ENCODE assay signal across 8 cellular contexts in the genomic region with DNA sequence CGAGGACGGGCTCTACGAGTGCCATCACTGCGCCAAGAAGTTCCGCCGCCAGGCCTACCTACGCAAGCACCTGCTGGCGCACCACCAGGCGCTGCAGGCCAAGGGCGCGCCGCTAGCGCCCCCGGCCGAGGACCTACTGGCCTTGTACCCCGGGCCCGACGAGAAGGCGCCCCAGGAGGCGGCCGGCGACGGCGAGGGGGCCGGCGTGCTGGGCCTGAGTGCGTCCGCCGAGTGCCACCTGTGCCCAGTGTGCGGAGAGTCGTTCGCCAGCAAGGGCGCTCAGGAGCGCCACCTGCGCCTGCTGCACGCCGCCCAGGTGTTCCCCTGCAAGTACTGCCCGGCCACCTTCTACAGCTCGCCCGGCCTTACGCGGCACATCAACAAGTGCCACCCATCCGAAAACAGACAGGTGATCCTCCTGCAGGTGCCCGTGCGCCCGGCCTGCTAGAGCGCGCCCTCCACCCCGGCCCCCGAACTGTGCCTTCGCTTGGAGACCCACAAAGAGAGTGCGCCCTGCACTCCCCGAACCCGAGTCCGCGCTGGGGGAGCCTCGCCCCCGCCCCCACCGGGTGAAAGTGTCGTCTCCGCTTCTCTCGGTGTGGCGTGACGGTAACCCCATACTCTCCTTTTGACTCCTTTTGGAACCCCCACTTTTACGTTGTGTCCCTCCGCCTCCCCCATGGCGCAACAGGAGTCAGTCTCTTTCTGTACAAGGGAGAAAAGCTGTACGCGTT. TPM values are rescaled to one million over a fixed set of nuclear protein-coding genes. Genes with fewer than 3 reads are reported as not detected.
DNase-seq lines count a peak whose midpoint lies in the region; ATAC-seq and TF ChIP-seq lines count a peak whose summit lies in the region.

No MANE protein-coding gene starts in this region.

- no peak overlapping the region for H3K4ac ChIP-seq in mesenchymal stem cell (ENCODE audit: low read depth in 1 of 2, low read length in 2 of 2)

- H2AFZ ChIP-seq in mesenchymal stem cell (ENCODE audit: low read depth, low read length): no peak overlapping the region

- no peak overlapping the region for H2AK5ac ChIP-seq in mesenchymal stem cell (ENCODE audit: low read length, severe bottlenecking)

- no peak overlapping the region for H4K8ac ChIP-seq in mesenchymal stem cell (ENCODE audit: low read length)

- no peak overlapping the region for H3K9ac ChIP-seq in mesenchymal stem cell (ENCODE audit: low read length)

- no peak overlapping the region for H3K4me3 ChIP-seq in mesenchymal stem cell (ENCODE audit: insufficient read depth in 1 of 2, low read depth in 1 of 2, low read length in 2 of 2)
- H3K4me3 ChIP-seq in effector memory CD4-positive, alpha-beta T cell (ENCODE audit: insufficient read depth, low read depth, low read length, poor library complexity, severe bottlenecking): no peak overlapping the region

- no peak overlapping the region for H2BK5ac ChIP-seq in mesenchymal stem cell (ENCODE audit: low read depth, low read length, poor library complexity, severe bottlenecking)

- 2% methylated on average over 59 of the region's 69 CpGs for WGBS in mesenchymal stem cell

- H3K27ac ChIP-seq in mesenchymal stem cell (ENCODE audit: low read length, poor library complexity, severe bottlenecking): no peak overlapping the region
- no peak overlapping the region for H3K27ac ChIP-seq in effector memory CD4-positive, alpha-beta T cell (ENCODE audit: insufficient read depth, low read length, poor library complexity, severe bottlenecking)

- H3K23ac ChIP-seq in mesenchymal stem cell (ENCODE audit: low read length in 2 of 2): no peak overlapping the region

- peaks cover 33% of the 10 kb centered on the region for H3K4me1 ChIP-seq in mesenchymal stem cell (ENCODE audit: control insufficient read depth, insufficient read depth, low read depth, low read length)
- H3K4me1 ChIP-seq in effector memory CD4-positive, alpha-beta T cell (ENCODE audit: control insufficient read depth, insufficient read depth, low read length, poor library complexity, severe bottlenecking): peaks cover 7% of the 10 kb centered on the region

- H3K36me3 Mint-ChIP-seq in activated naive CD8-positive, alpha-beta T cell treated with anti-CD3 and anti-CD28 coated beads for 36 hours: no peaks in the 10 kb centered on the region

- H3K27me3 Mint-ChIP-seq in activated naive CD8-positive, alpha-beta T cell treated with anti-CD3 and anti-CD28 coated beads for 36 hours: peaks cover 81% of the 10 kb centered on the region

- no peak overlapping the region for H2BK120ac ChIP-seq in mesenchymal stem cell (ENCODE audit: low read depth, low read length)

- no peak for TF ChIP-seq EP300 in Ishikawa (IDR thresholded peaks at IDR 0.05; ENCODE audit: borderline replicate concordance)

- no peak overlapping the region for H3K18ac ChIP-seq in mesenchymal stem cell (ENCODE audit: low read depth in 1 of 2, low read length in 2 of 2)

- peak overlapping the region; percentile 56 for H3K4me2 ChIP-seq in mesenchymal stem cell (ENCODE audit: low read length, poor library complexity, severe bottlenecking)

- no peaks in the 10 kb centered on the region for H3K36me3 ChIP-seq in mesenchymal stem cell (ENCODE audit: control insufficient read depth in 1 of 2, insufficient read depth in 2 of 2, low read depth in 1 of 2, low read length in 2 of 2)
- no peaks in the 10 kb centered on the region for H3K36me3 ChIP-seq in effector memory CD4-positive, alpha-beta T cell (ENCODE audit: control insufficient read depth, insufficient read depth, low read length)

- no peak overlapping the region for H3K27ac Mint-ChIP-seq in activated naive CD8-positive, alpha-beta T cell treated with anti-CD3 and anti-CD28 coated beads for 36 hours

- H3K27me3 ChIP-seq in mesenchymal stem cell (ENCODE audit: control insufficient read depth in 1 of 2, insufficient read depth in 1 of 2, low read length in 2 of 2): peaks cover 81 to 87% of the 10 kb centered on the region in 2 experiments
- H3K27me3 ChIP-seq in effector memory CD4-positive, alpha-beta T cell (replicated peaks; ENCODE audit: control insufficient read depth, insufficient read depth, low read length, poor library complexity, severe bottlenecking): peaks cover 18% of the 10 kb centered on the region

- TF ChIP-seq RAD21 in Ishikawa (IDR thresholded peaks at IDR 0.05; ENCODE audit: low read depth): no peak

- no peaks in the 10 kb centered on the region for H3K9me3 Mint-ChIP-seq in activated naive CD8-positive, alpha-beta T cell treated with anti-CD3 and anti-CD28 coated beads for 36 hours

- peak overlapping the region; percentile 46 for H3K4me3 Mint-ChIP-seq in activated naive CD8-positive, alpha-beta T cell treated with anti-CD3 and anti-CD28 coated beads for 36 hours

- H2BK12ac ChIP-seq in mesenchymal stem cell (ENCODE audit: low read length in 2 of 2): no peak overlapping the region

- no peak overlapping the region for H3K14ac ChIP-seq in mesenchymal stem cell (ENCODE audit: low read length in 2 of 2)

- DNase-seq in DMS153 (lab: John Stamatoyannopoulos, UW) (peak; percentile 54), mesenchymal stem cell (no peak), hippocampal formation (lab: John Stamatoyannopoulos, UW) (no peak)
- peak; percentile 26 for DNase-seq in activated naive CD8-positive, alpha-beta T cell treated with anti-CD3 and anti-CD28 coated beads for 36 hours
- no peak for DNase-seq in effector memory CD4-positive, alpha-beta T cell

- no peaks in the 10 kb centered on the region for H3K9me3 ChIP-seq in mesenchymal stem cell (ENCODE audit: control insufficient read depth, low read length)
- no peaks in the 10 kb centered on the region for H3K9me3 ChIP-seq in effector memory CD4-positive, alpha-beta T cell (ENCODE audit: control insufficient read depth, low read length)

- H4K91ac ChIP-seq in mesenchymal stem cell (ENCODE audit: low read length): no peak overlapping the region

- no peak for ATAC-seq in HG03280 (IDR thresholded peaks at IDR 0.05; ENCODE audit: unreplicated experiment)
- ATAC-seq in GM18873 (IDR thresholded peaks at IDR 0.05; ENCODE audit: low FRiP score, unreplicated experiment): no peak

- no peaks in the 10 kb centered on the region for H3K79me1 ChIP-seq in mesenchymal stem cell (replicated peaks; ENCODE audit: low read length, poor library complexity, severe bottlenecking)

- H2BK15ac ChIP-seq in mesenchymal stem cell (ENCODE audit: low read depth, poor library complexity, severe bottlenecking): no peak overlapping the region

- H3K4me1 Mint-ChIP-seq in activated naive CD8-positive, alpha-beta T cell treated with anti-CD3 and anti-CD28 coated beads for 36 hours: peaks cover 11% of the 10 kb centered on the region

TF ChIP-seq in Ishikawa, 13 proteins besides CTCF, POLR2A, EP300 and RAD21:
- TF ChIP-seq USF1 (IDR thresholded peaks at IDR 0.05) (no peak), TCF12 (IDR thresholded peaks at IDR 0.05; ENCODE audit: low read depth) (peak; percentile 19; the same call in 1 of the 2 replicates), YY1 (IDR thresholded peaks at IDR 0.05; ENCODE audit: low read depth) (no peak), NFIC (IDR thresholded peaks at IDR 0.05) (no peak), EGR1 (IDR thresholded peaks at IDR 0.05) (no peak), CEBPB (IDR thresholded peaks at IDR 0.05) (no peak), CREB1 (IDR thresholded peaks at IDR 0.05; ENCODE audit: low read depth) (no peak), FOXM1 (IDR thresholded peaks at IDR 0.05; ENCODE audit: borderline replicate concordance, low read depth) (no peak), TEAD4 (IDR thresholded peaks at IDR 0.05) (no peak), ZBTB7A (IDR thresholded peaks at IDR 0.05; ENCODE audit: low read depth) (no peak), TAF1 (IDR thresholded peaks at IDR 0.05; ENCODE audit: low read depth) (no peak)
- TF ChIP-seq, protein P1, sequence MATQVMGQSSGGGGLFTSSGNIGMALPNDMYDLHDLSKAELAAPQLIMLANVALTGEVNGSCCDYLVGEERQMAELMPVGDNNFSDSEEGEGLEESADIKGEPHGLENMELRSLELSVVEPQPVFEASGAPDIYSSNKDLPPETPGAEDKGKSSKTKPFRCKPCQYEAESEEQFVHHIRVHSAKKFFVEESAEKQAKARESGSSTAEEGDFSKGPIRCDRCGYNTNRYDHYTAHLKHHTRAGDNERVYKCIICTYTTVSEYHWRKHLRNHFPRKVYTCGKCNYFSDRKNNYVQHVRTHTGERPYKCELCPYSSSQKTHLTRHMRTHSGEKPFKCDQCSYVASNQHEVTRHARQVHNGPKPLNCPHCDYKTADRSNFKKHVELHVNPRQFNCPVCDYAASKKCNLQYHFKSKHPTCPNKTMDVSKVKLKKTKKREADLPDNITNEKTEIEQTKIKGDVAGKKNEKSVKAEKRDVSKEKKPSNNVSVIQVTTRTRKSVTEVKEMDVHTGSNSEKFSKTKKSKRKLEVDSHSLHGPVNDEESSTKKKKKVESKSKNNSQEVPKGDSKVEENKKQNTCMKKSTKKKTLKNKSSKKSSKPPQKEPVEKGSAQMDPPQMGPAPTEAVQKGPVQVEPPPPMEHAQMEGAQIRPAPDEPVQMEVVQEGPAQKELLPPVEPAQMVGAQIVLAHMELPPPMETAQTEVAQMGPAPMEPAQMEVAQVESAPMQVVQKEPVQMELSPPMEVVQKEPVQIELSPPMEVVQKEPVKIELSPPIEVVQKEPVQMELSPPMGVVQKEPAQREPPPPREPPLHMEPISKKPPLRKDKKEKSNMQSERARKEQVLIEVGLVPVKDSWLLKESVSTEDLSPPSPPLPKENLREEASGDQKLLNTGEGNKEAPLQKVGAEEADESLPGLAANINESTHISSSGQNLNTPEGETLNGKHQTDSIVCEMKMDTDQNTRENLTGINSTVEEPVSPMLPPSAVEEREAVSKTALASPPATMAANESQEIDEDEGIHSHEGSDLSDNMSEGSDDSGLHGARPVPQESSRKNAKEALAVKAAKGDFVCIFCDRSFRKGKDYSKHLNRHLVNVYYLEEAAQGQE (IDR thresholded peaks at IDR 0.05; ENCODE audit: low read depth): no peak
- TF ChIP-seq, protein P2, sequence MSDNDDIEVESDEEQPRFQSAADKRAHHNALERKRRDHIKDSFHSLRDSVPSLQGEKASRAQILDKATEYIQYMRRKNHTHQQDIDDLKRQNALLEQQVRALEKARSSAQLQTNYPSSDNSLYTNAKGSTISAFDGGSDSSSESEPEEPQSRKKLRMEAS (IDR thresholded peaks at IDR 0.05): peak; percentile 58; the same call in 1 of the 2 replicates

RNA-seq across cellular contexts. Expression of gene INSM1, which starts 1.6 kb away (rescaled TPM):
- total RNA-seq in activated naive CD8-positive, alpha-beta T cell treated with anti-CD3 and anti-CD28 coated beads for 36 hours: under 1 TPM; 0.19 to 0.34 TPM
- not detected for polyA plus RNA-seq in mesenchymal stem cell (2013, experiment 1 of 2)
- not detected for polyA plus RNA-seq in mesenchymal stem cell (2013, experiment 2 of 2)

Comparison
In these comparisons a context has a peak if more than half of its experiments do, and no peak if none do; other contexts are left out.
1. DNase-seq: peak in DMS153 (single experiment) and activated naive CD8-positive, alpha-beta T cell treated with anti-CD3 and anti-CD28 coated beads for 36 hours (single experiment); none in mesenchymal stem cell (single experiment), effector memory CD4-positive, alpha-beta T cell (0 of 3) and hippocampal formation (0 of 2).